Comparison of ENCODE assay signal across 8 cellular contexts in genomic region chr18:37294951-37295350, GRCh38.
DNase-seq lines count a peak whose midpoint lies in the region; ATAC-seq and TF ChIP-seq lines count a peak whose summit lies in the region.

No MANE protein-coding gene starts in this region.

- DNase-seq in ACHN = peak; percentile 57
- no peak for DNase-seq in GM12864 (ENCODE audit: low read depth)
- peak; percentile 39 for DNase-seq in NT2/D1 (ENCODE audit: low read depth, low spot score)
- no peak for DNase-seq in fibroblast of villous mesenchyme (ENCODE audit: low read depth)
- DNase-seq in stimulated activated effector memory CD8-positive, alpha-beta T cell treated with anti-CD3 and anti-CD28 coated beads, Interleukin-12 subunit alpha, Interleukin-12 subunit beta, amount 100 ng/mL, for 72 hours (ENCODE audit: low spot score in 2 of 2) = no peak
- no peak for DNase-seq in NCI-H1048 (lab: John Stamatoyannopoulos, UW)
- DNase-seq in uterus = no peak

- H3K4me1 Mint-ChIP-seq in stimulated activated effector memory CD8-positive, alpha-beta T cell treated with anti-CD3 and anti-CD28 coated beads, Interleukin-12 subunit alpha, Interleukin-12 subunit beta, amount 100 ng/mL, for 72 hours = no peaks in the 10 kb centered on the region

- intact Hi-C loops in uterus (cut with DNase I; ENCODE audit: low total_unique reads) = no loop called here

- H3K36me3 ChIP-seq in NT2/D1 (ENCODE audit: insufficient read depth, insufficient read length, low read length) (no peaks in the 10 kb centered on the region), uterus (no peaks in the 10 kb centered on the region)

- no peak overlapping the region for H3K27ac ChIP-seq in uterus

- no peaks in the 10 kb centered on the region for H3K9me3 ChIP-seq in NT2/D1 (ENCODE audit: insufficient read depth, low read length)
- no peaks in the 10 kb centered on the region for H3K9me3 ChIP-seq in uterus

- TF ChIP-seq CTCF in GM12864 (IDR thresholded peaks at IDR 0.05; ENCODE audit: low read depth, low read length, missing control alignments) (peak; percentile 56), fibroblast of villous mesenchyme (IDR thresholded peaks at IDR 0.05; ENCODE audit: insufficient read depth, low read depth, low read length) (peak; percentile 38), uterus (IDR thresholded peaks at IDR 0.05) (no peak)

- TF ChIP-seq POLR2A in uterus (IDR thresholded peaks at IDR 0.05) = no peak

- H3K9me3 Mint-ChIP-seq in stimulated activated effector memory CD8-positive, alpha-beta T cell treated with anti-CD3 and anti-CD28 coated beads, Interleukin-12 subunit alpha, Interleukin-12 subunit beta, amount 100 ng/mL, for 72 hours = no peaks in the 10 kb centered on the region

- in situ Hi-C loops in ACHN (cut with HindIII; ENCODE audit: low pct_ligation_motif_present, low pct_unique_long_range_greater_than_20kb, low sequenced_read_pairs) = no loop called here

- no peak for ATAC-seq in GM18868 (IDR thresholded peaks at IDR 0.05; ENCODE audit: unreplicated experiment)
- no peak for ATAC-seq in stimulated activated effector memory CD8-positive, alpha-beta T cell treated with anti-CD3 and anti-CD28 coated beads, Interleukin-12 subunit alpha, Interleukin-12 subunit beta, amount 100 ng/mL, for 72 hours

- no peak overlapping the region for H3K4me3 ChIP-seq in GM12864 (ENCODE audit: low read depth, low read length)
- H3K4me3 ChIP-seq in NT2/D1 (ENCODE audit: insufficient read length, low read depth) = no peak overlapping the region
- no peak overlapping the region for H3K4me3 ChIP-seq in fibroblast of villous mesenchyme (ENCODE audit: low read depth, low read length)
- H3K4me3 ChIP-seq in uterus = no peak overlapping the region

- no peak overlapping the region for H3K4me3 Mint-ChIP-seq in stimulated activated effector memory CD8-positive, alpha-beta T cell treated with anti-CD3 and anti-CD28 coated beads, Interleukin-12 subunit alpha, Interleukin-12 subunit beta, amount 100 ng/mL, for 72 hours

- H3K9ac ChIP-seq in NT2/D1 (ENCODE audit: insufficient read length, low read depth) = no peak overlapping the region

- H3K36me3 Mint-ChIP-seq in stimulated activated effector memory CD8-positive, alpha-beta T cell treated with anti-CD3 and anti-CD28 coated beads, Interleukin-12 subunit alpha, Interleukin-12 subunit beta, amount 100 ng/mL, for 72 hours = no peaks in the 10 kb centered on the region

- H3K27me3 ChIP-seq in NT2/D1 (ENCODE audit: insufficient read depth, insufficient read length) (no peaks in the 10 kb centered on the region), uterus (no peaks in the 10 kb centered on the region)

- no peak overlapping the region for H3K27ac Mint-ChIP-seq in stimulated activated effector memory CD8-positive, alpha-beta T cell treated with anti-CD3 and anti-CD28 coated beads, Interleukin-12 subunit alpha, Interleukin-12 subunit beta, amount 100 ng/mL, for 72 hours

- H3K4me1 ChIP-seq in NT2/D1 (ENCODE audit: insufficient read depth, insufficient read length) (no peaks in the 10 kb centered on the region), uterus (peaks cover 8 to 10% of the 10 kb centered on the region in 2 donors)

Comparison
In these comparisons a context has a peak if more than half of its experiments do, and no peak if none do; other contexts are left out.
1. DNase-seq: peak in ACHN (single experiment) and NT2/D1 (single experiment); none in GM12864 (single experiment), fibroblast of villous mesenchyme (single experiment), stimulated activated effector memory CD8-positive, alpha-beta T cell treated with anti-CD3 and anti-CD28 coated beads, Interleukin-12 subunit alpha, Interleukin-12 subunit beta, amount 100 ng/mL, for 72 hours (0 of 2), NCI-H1048 (single experiment) and uterus (0 of 2).
2. CTCF ChIP-seq: peak in GM12864 (single experiment) and fibroblast of villous mesenchyme (single experiment); none in uterus (0 of 4).